In genomic region chr12:8590842-8591545, GRCh38 we compare ENCODE assay signal across 11 cellular contexts. TPM values are rescaled to one million over a fixed set of nuclear protein-coding genes. Genes with fewer than 3 reads are reported as not detected.
A peak's percentile ranks its signal among the peaks of the same experiment; 100 is the strongest.
DNase-seq lines count a peak whose midpoint lies in the region; ATAC-seq lines count a peak whose summit lies in the region.
"Had no signal": no experiment of that assay in that cellular context is flagged by ENCODE, and none has a peak within 500 bp of the region (broad histone marks: within the 10 kb centered on the region; RNA-seq: fewer than 3 reads in every experiment).

No MANE protein-coding gene starts in this region.

- POLR2A ChIA-PET in naive thymus-derived CD4-positive, alpha-beta T cell (lab: Charles Lee): no interaction called here

- intact Hi-C loops in naive thymus-derived CD4-positive, alpha-beta T cell (cut with micrococcal nuclease): no loop called here

- peaks cover 0 to 5% (median 0%) of the 10 kb centered on the region in 7 donors for H3K4me1 Mint-ChIP-seq in naive thymus-derived CD4-positive, alpha-beta T cell

- H3K27ac ChIP-seq in naive thymus-derived CD4-positive, alpha-beta T cell (ENCODE audit: low read depth, low read length): no peak overlapping the region
- H3K27ac ChIP-seq: ascending aorta had no signal

- H3K9me3 ChIP-seq in naive thymus-derived CD4-positive, alpha-beta T cell (ENCODE audit: control insufficient read depth in 2 of 3, low read length in 3 of 3): no peaks in the 10 kb centered on the region
- H3K9me3 ChIP-seq: ascending aorta had no signal

- peaks cover 0 to 11% (median 0%) of the 10 kb centered on the region in 5 donors for H3K27me3 Mint-ChIP-seq in naive thymus-derived CD4-positive, alpha-beta T cell
- H3K27me3 Mint-ChIP-seq: stimulated activated naive CD8-positive, alpha-beta T cell treated with anti-CD3 and anti-CD28 coated beads, Interleukin-15, Interleukin-2, amounts not matched to agents 100 ng/mL and 50 ng/mL, for 24 hours had no signal

- CTCF ChIA-PET in naive thymus-derived CD4-positive, alpha-beta T cell (lab: Charles Lee): interaction anchor here (1.0 kb wide), 1 partner anchor 47 kb away, joined by 3 read pairs; no protein-coding TSS in a partner anchor

- no peaks in the 10 kb centered on the region for H3K36me3 ChIP-seq in naive thymus-derived CD4-positive, alpha-beta T cell (ENCODE audit: control insufficient read depth in 2 of 3, insufficient read depth in 3 of 3, low read length in 3 of 3)
- H3K36me3 ChIP-seq: ascending aorta had no signal

- no peaks in the 10 kb centered on the region for H3K27me3 ChIP-seq in naive thymus-derived CD4-positive, alpha-beta T cell (ENCODE audit: control insufficient read depth in 2 of 2, insufficient read depth in 2 of 2, low read length in 2 of 2)
- H3K27me3 ChIP-seq: ascending aorta had no signal

- in situ Hi-C loops in SK-MEL-5 (cut with HindIII; ENCODE audit: low pct_unique_long_range_greater_than_20kb, low sequenced_read_pairs): no loop called here

- peak; percentile 14 for DNase-seq in SK-MEL-5 (ENCODE audit: low read depth, low spot score)
- DNase-seq in naive thymus-derived CD4-positive, alpha-beta T cell: no peak
- DNase-seq in OCI-M2 (lab: John Stamatoyannopoulos, UW; ENCODE audit: unreplicated experiment): no peak
- no peak for DNase-seq in NCI-H2171 (lab: John Stamatoyannopoulos, UW)
- no peak for DNase-seq in activated CD4-positive, CD25-positive, alpha-beta regulatory T cell treated with anti-CD3 and anti-CD28 coated beads, Interleukin-2, amount 50 U/mL, for 72 hours
- no peak for DNase-seq in stimulated activated CD4-positive, alpha-beta T cell treated with anti-CD3 and anti-CD28 coated beads, Interleukin-12 subunit alpha, Interleukin-12 subunit beta, amount 100 ng/mL, for 4 hours
- DNase-seq: KG1 had no signal

- no peak overlapping the region for H3K4me3 Mint-ChIP-seq in naive thymus-derived CD4-positive, alpha-beta T cell
- H3K4me3 Mint-ChIP-seq: stimulated activated naive CD8-positive, alpha-beta T cell treated with anti-CD3 and anti-CD28 coated beads, Interleukin-15, Interleukin-2, amounts not matched to agents 100 ng/mL and 50 ng/mL, for 24 hours had no signal

- no peak overlapping the region for H3K4me3 ChIP-seq in naive thymus-derived CD4-positive, alpha-beta T cell (ENCODE audit: low read length)
- H3K4me3 ChIP-seq: ascending aorta had no signal

- no peaks in the 10 kb centered on the region for H3K4me1 ChIP-seq in naive thymus-derived CD4-positive, alpha-beta T cell (ENCODE audit: control insufficient read depth in 2 of 2, insufficient read depth in 2 of 2, low read length in 2 of 2)
- H3K4me1 ChIP-seq: ascending aorta had no signal

- no peaks in the 10 kb centered on the region for H3K9me3 Mint-ChIP-seq in naive thymus-derived CD4-positive, alpha-beta T cell
- H3K9me3 Mint-ChIP-seq: stimulated activated naive CD8-positive, alpha-beta T cell treated with anti-CD3 and anti-CD28 coated beads, Interleukin-15, Interleukin-2, amounts not matched to agents 100 ng/mL and 50 ng/mL, for 24 hours had no signal

- H3K27ac Mint-ChIP-seq in naive thymus-derived CD4-positive, alpha-beta T cell: peak overlapping the region in 1 of 9 donors; percentile 71
- H3K27ac Mint-ChIP-seq: stimulated activated naive CD8-positive, alpha-beta T cell treated with anti-CD3 and anti-CD28 coated beads, Interleukin-15, Interleukin-2, amounts not matched to agents 100 ng/mL and 50 ng/mL, for 24 hours had no signal

- no peaks in the 10 kb centered on the region for H3K36me3 Mint-ChIP-seq in naive thymus-derived CD4-positive, alpha-beta T cell

- ATAC-seq in GM18511 (IDR thresholded peaks at IDR 0.05; ENCODE audit: unreplicated experiment): peak; percentile 60
- peak; percentile 90 for ATAC-seq in HG02759 (IDR thresholded peaks at IDR 0.05; ENCODE audit: unreplicated experiment)
- peak; percentile 53 for ATAC-seq in naive thymus-derived CD4-positive, alpha-beta T cell

RNA-seq across cellular contexts. Expression of gene AICDA, which starts 21.7 kb away (rescaled TPM):
- total RNA-seq in SK-MEL-5 (2014; rRNA removed; shearing (Covaris generic)): 0.24 and 1.1 TPM in 2 replicates
- polyA plus RNA-seq in SK-MEL-5 (2015; cell fraction: cytosol; rRNA removed): not detected in 2 replicates
- not detected in 2 replicates for polyA plus RNA-seq in SK-MEL-5 (2015; cell fraction: nucleus; rRNA removed)
- total RNA-seq in naive thymus-derived CD4-positive, alpha-beta T cell: not detected
- polyA plus RNA-seq in naive thymus-derived CD4-positive, alpha-beta T cell: not detected
- total RNA-seq: ascending aorta had no signal

RNA-seq across cellular contexts. Expression of gene CLEC4E, which starts 50.3 kb away (rescaled TPM):
- total RNA-seq in SK-MEL-5 (2014; rRNA removed; shearing (Covaris generic)): not detected in 2 replicates
- not detected in 2 replicates for polyA plus RNA-seq in SK-MEL-5 (2015; cell fraction: cytosol; rRNA removed)
- not detected in 2 replicates for polyA plus RNA-seq in SK-MEL-5 (2015; cell fraction: nucleus; rRNA removed)
- total RNA-seq in naive thymus-derived CD4-positive, alpha-beta T cell: 10 to 100 TPM in 1 of 5 experiments, 1 to 10 TPM in 1, not detected in 3; 5.4 to 19.2 TPM
- not detected for polyA plus RNA-seq in naive thymus-derived CD4-positive, alpha-beta T cell
- total RNA-seq: ascending aorta had no signal
